ENCODE assay signal across 8 cellular contexts in the genomic region with DNA sequence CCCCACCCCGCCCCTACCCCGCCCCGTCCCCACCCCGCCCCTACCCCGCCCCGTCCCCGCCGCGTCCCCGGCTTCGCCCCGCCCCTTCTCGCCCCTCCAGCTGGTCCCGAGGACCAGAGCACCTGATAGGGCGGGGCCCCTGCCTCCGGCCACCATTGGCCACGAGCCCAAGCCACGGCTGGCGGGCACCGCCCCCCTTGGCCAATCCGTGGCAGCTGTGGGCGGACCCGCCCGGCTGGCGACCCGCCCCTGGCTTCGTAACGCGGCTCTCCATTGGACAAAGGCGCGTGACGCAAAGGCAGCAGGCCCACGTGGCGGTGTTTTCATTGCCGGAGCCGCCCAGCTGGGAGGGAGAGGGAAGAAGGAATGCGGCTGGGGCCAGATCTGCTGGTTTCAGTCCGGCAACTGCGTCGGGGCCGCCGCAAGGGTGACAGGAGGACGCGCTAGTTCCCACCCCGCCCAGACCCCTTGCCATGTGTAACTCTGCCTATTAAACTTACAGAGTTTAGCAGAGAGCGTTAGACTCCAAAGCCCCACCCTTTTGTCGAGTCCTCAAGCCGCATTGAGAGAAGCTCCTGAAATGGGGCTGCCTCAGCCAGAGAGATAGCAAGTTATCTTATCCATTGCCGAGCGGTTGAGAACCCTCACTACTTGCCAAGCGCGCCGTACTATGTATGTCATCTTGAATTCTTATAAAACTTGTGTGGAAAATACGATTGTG. TPM values are rescaled to one million over a fixed set of nuclear protein-coding genes. Genes with fewer than 3 reads are reported as not detected.
DNase-seq lines count a peak whose midpoint lies in the region; ATAC-seq and TF ChIP-seq lines count a peak whose summit lies in the region.

No MANE protein-coding gene starts in this region.

- H3K27me3 ChIP-seq in testis: no peaks in the 10 kb centered on the region

- H3K9ac ChIP-seq in SK-N-MC (ENCODE audit: insufficient read length): no peak overlapping the region

- H3K27ac Mint-ChIP-seq in activated naive CD4-positive, alpha-beta T cell treated with anti-CD3 and anti-CD28 coated beads, Interleukin-2, amount 50 U/mL, for 72 hours: peak overlapping the region; percentile 30 to 60

- H3K36me3 ChIP-seq in SK-N-MC (ENCODE audit: insufficient read depth, low read length) (no peaks in the 10 kb centered on the region), testis (ENCODE audit: low read depth, missing control alignments) (no peaks in the 10 kb centered on the region)

- ATAC-seq in activated naive CD4-positive, alpha-beta T cell treated with anti-CD3 and anti-CD28 coated beads, Interleukin-2, amount 50 U/mL, for 72 hours: peak; percentile 90 to 91
- ATAC-seq in omental fat pad (ENCODE audit: low FRiP score): peak; percentile 96

- H3K4me1 ChIP-seq in testis: peaks cover 7% of the 10 kb centered on the region

- H3K36me3 Mint-ChIP-seq in activated naive CD4-positive, alpha-beta T cell treated with anti-CD3 and anti-CD28 coated beads, Interleukin-2, amount 50 U/mL, for 72 hours: no peaks in the 10 kb centered on the region

- H3K4me3 ChIP-seq in HFF-Myc (replicated peaks; ENCODE audit: low read depth, low read length) (peak overlapping the region; percentile 50), SK-N-MC (peak overlapping the region; percentile 74), testis (peak overlapping the region; percentile 75 to 85)

- WGBS in testis, 2 donors: 0 to 1% methylated on average over 30 to 36 of the region's 54 CpGs

- no peaks in the 10 kb centered on the region for H3K9me3 Mint-ChIP-seq in activated naive CD4-positive, alpha-beta T cell treated with anti-CD3 and anti-CD28 coated beads, Interleukin-2, amount 50 U/mL, for 72 hours

- TF ChIP-seq CTCF in HFF-Myc (IDR thresholded peaks at IDR 0.05; ENCODE audit: low read depth, low read length, missing control alignments): no peak
- no peak for TF ChIP-seq CTCF in omental fat pad (IDR thresholded peaks at IDR 0.05)
- TF ChIP-seq CTCF in testis (IDR thresholded peaks at IDR 0.05): peak in 1 of 3 experiments; percentile 5

- intact Hi-C loops in testis (cut with DNase I; ENCODE audit: low total_unique reads): no loop called here

- H3K9me3 ChIP-seq in SK-N-MC (ENCODE audit: low read depth, low read length): no peaks in the 10 kb centered on the region
- H3K9me3 ChIP-seq in testis: no peaks in the 10 kb centered on the region

- peak; percentile 61 for TF ChIP-seq POLR2A in testis (IDR thresholded peaks at IDR 0.05)

- DNase-seq in GM04503 (ENCODE audit: low read depth): peak; percentile 86
- DNase-seq in HFF-Myc (ENCODE audit: extremely low read depth, low read depth): peak; percentile 89
- peak; percentile 99 for DNase-seq in NAMALWA (ENCODE audit: low spot score)
- DNase-seq in SK-N-MC (ENCODE audit: low read depth, low spot score): peak; percentile 66
- peak; percentile 99 for DNase-seq in activated naive CD4-positive, alpha-beta T cell treated with anti-CD3 and anti-CD28 coated beads, Interleukin-2, amount 50 U/mL, for 72 hours (ENCODE audit: low spot score in 2 of 2)
- DNase-seq in glomerular visceral epithelial cell (ENCODE audit: extremely low spot score): peak; percentile 99
- DNase-seq in omental fat pad (ENCODE audit: low spot score): peak; percentile 94
- peak; percentile 99 for DNase-seq in testis

- H3K27ac ChIP-seq in SK-N-MC (no peak overlapping the region), testis (peak overlapping the region; percentile 70 to 93)

RNA-seq across cellular contexts. Expression of a gene that starts 0.4 kb away (rescaled TPM):
- 10 to 100 TPM; 15.2 to 22.0 TPM for total RNA-seq in activated naive CD4-positive, alpha-beta T cell treated with anti-CD3 and anti-CD28 coated beads, Interleukin-2, amount 50 U/mL, for 72 hours
- total RNA-seq in omental fat pad (100 to 1,000 TPM in 1 of 4 donors, 10 to 100 TPM in 3; 50.1 to 101 (median 60.2) TPM), testis (10 to 100 TPM; 26.8 to 38.3 TPM)
- polyA plus RNA-seq in testis (ENCODE audit: insufficient read depth, low read depth, low replicate concordance): 25.4 TPM

RNA-seq across cellular contexts. Expression of a gene that starts 54.5 kb away (rescaled TPM):
- 100 to 1,000 TPM; 154 to 171 TPM for total RNA-seq in activated naive CD4-positive, alpha-beta T cell treated with anti-CD3 and anti-CD28 coated beads, Interleukin-2, amount 50 U/mL, for 72 hours
- total RNA-seq in omental fat pad (100 to 1,000 TPM; 352 to 561 (median 476) TPM), testis (100 to 1,000 TPM; 279 to 319 TPM)
- 375 TPM for polyA plus RNA-seq in testis (ENCODE audit: insufficient read depth, low read depth, low replicate concordance)
